9 cellular contexts compared by ENCODE assay signal in the genomic region with DNA sequence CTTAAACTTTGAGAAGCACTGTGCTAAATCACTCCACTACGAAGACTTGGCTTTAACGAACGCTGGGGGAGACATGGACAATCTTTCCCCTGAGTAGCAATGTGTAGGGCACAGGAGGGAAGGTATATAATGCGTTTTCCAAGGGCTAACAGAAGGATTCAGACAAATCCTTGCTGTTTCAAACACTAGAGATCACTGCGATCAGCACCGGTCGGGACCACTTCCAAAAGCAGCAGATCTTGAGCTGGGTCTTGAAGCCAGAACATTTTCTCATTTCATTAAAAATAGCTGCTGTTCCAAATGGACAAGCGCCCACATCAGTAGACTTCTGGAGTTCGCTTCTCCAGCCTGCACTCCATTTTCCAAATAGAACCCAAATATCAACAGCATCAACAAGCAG.
DNase-seq lines count a peak whose midpoint lies in the region; ATAC-seq, FAIRE-seq and TF ChIP-seq lines count a peak whose summit lies in the region.
"Had no signal": no experiment of that assay in that cellular context is flagged by ENCODE, and none has a peak within 500 bp of the region (broad histone marks: within the 10 kb centered on the region; RNA-seq: fewer than 3 reads in every experiment).

No MANE protein-coding gene starts in this region.

- H3K36me3 ChIP-seq in kidney (ENCODE audit: control insufficient read depth in 1 of 2, insufficient read depth in 2 of 2, low read length in 2 of 2) = no peaks in the 10 kb centered on the region
- H3K36me3 ChIP-seq in stomach smooth muscle (ENCODE audit: control insufficient read depth in 2 of 2, insufficient read depth in 2 of 2, low read length in 2 of 2) = no peaks in the 10 kb centered on the region

- no peak for FAIRE-seq in kidney (lab: Jason Lieb, UNC)
- FAIRE-seq: keratinocyte had no signal

- no peaks in the 10 kb centered on the region for H3K36me3 Mint-ChIP-seq in T-helper 1 cell treated with Interleukin-12 subunit alpha and Interleukin-12 subunit beta and Interleukin-4 antibody, amounts not matched to agents 30 μg/mL and 1 μg/mL, for 36 hours (ENCODE audit: low read depth)
- no peaks in the 10 kb centered on the region for H3K36me3 Mint-ChIP-seq in activated CD4-positive, alpha-beta memory T cell treated with anti-CD3 and anti-CD28 coated beads for 36 hours

- H3K9ac ChIP-seq in kidney (ENCODE audit: low read length in 2 of 2) (no peak overlapping the region), stomach smooth muscle (ENCODE audit: low read length in 2 of 2) (no peak overlapping the region)

- peaks cover 23% of the 10 kb centered on the region for H3K4me1 Mint-ChIP-seq in T-helper 1 cell treated with Interleukin-12 subunit alpha and Interleukin-12 subunit beta and Interleukin-4 antibody, amounts not matched to agents 30 μg/mL and 1 μg/mL, for 36 hours (ENCODE audit: low read depth)
- H3K4me1 Mint-ChIP-seq in activated CD4-positive, alpha-beta memory T cell treated with anti-CD3 and anti-CD28 coated beads for 36 hours (ENCODE audit: low read depth) = peaks cover 23% of the 10 kb centered on the region

- peaks cover 4% of the 10 kb centered on the region for H3K9me3 Mint-ChIP-seq in T-helper 1 cell treated with Interleukin-12 subunit alpha and Interleukin-12 subunit beta and Interleukin-4 antibody, amounts not matched to agents 30 μg/mL and 1 μg/mL, for 36 hours
- H3K9me3 Mint-ChIP-seq in activated CD4-positive, alpha-beta memory T cell treated with anti-CD3 and anti-CD28 coated beads for 36 hours = no peaks in the 10 kb centered on the region

- ATAC-seq in GM18870 (IDR thresholded peaks at IDR 0.05; ENCODE audit: unreplicated experiment) = no peak
- no peak for ATAC-seq in GM21381 (IDR thresholded peaks at IDR 0.05; ENCODE audit: unreplicated experiment)

- CTCF ChIA-PET in activated CD4-positive, alpha-beta memory T cell treated with anti-CD3 and anti-CD28 coated beads for 36 hours (lab: Charles Lee) = interaction anchor here (0.6 kb wide), 1 partner anchor 188 kb away, joined by 3 read pairs; no protein-coding TSS in a partner anchor

- DNase-seq in T-helper 1 cell = no peak
- no peak for DNase-seq in activated CD4-positive, alpha-beta memory T cell treated with anti-CD3 and anti-CD28 coated beads for 36 hours
- DNase-seq in kidney = no peak
- DNase-seq in NCI-H82 (lab: John Stamatoyannopoulos, UW) = no peak

- intact Hi-C loops in activated CD4-positive, alpha-beta memory T cell treated with anti-CD3 and anti-CD28 coated beads for 36 hours (cut with micrococcal nuclease) = loop anchor here (5.0 kb wide), 3 partner anchors 64 to 521 kb away; partner anchors contain the start of gene INO80C
- intact Hi-C loops in kidney (cut with DNase I) = no loop called here

- no peak overlapping the region for H3K27ac Mint-ChIP-seq in T-helper 1 cell treated with Interleukin-12 subunit alpha and Interleukin-12 subunit beta and Interleukin-4 antibody, amounts not matched to agents 30 μg/mL and 1 μg/mL, for 36 hours
- no peak overlapping the region for H3K27ac Mint-ChIP-seq in activated CD4-positive, alpha-beta memory T cell treated with anti-CD3 and anti-CD28 coated beads for 36 hours

- H3K9me3 ChIP-seq in kidney (ENCODE audit: control insufficient read depth in 1 of 2, low read length in 2 of 2) (no peaks in the 10 kb centered on the region), stomach smooth muscle (ENCODE audit: control insufficient read depth in 2 of 2, low read length in 2 of 2) (no peaks in the 10 kb centered on the region)

- H3K27ac ChIP-seq in kidney (ENCODE audit: low read depth in 2 of 2, low read length in 2 of 2) (no peak overlapping the region), stomach smooth muscle (ENCODE audit: low read length) (no peak overlapping the region)

- H3K27me3 ChIP-seq in stomach smooth muscle (ENCODE audit: control insufficient read depth in 1 of 2, insufficient read depth in 2 of 2, low read length in 2 of 2) = no peaks in the 10 kb centered on the region

- no peak for TF ChIP-seq CTCF in kidney (IDR thresholded peaks at IDR 0.05; ENCODE audit: borderline replicate concordance, extremely low read depth, insufficient read depth)

- peaks cover 53% of the 10 kb centered on the region for H3K27me3 Mint-ChIP-seq in T-helper 1 cell treated with Interleukin-12 subunit alpha and Interleukin-12 subunit beta and Interleukin-4 antibody, amounts not matched to agents 30 μg/mL and 1 μg/mL, for 36 hours (ENCODE audit: low read depth)
- H3K27me3 Mint-ChIP-seq in activated CD4-positive, alpha-beta memory T cell treated with anti-CD3 and anti-CD28 coated beads for 36 hours = peaks cover 30% of the 10 kb centered on the region

- peak overlapping the region; percentile 51 for H3K4me3 Mint-ChIP-seq in T-helper 1 cell treated with Interleukin-12 subunit alpha and Interleukin-12 subunit beta and Interleukin-4 antibody, amounts not matched to agents 30 μg/mL and 1 μg/mL, for 36 hours
- peak overlapping the region; percentile 72 for H3K4me3 Mint-ChIP-seq in activated CD4-positive, alpha-beta memory T cell treated with anti-CD3 and anti-CD28 coated beads for 36 hours

- POLR2A ChIA-PET in activated CD4-positive, alpha-beta memory T cell treated with anti-CD3 and anti-CD28 coated beads for 36 hours (lab: Charles Lee) = no interaction called here

- H3K4me3 ChIP-seq in kidney (ENCODE audit: low read length in 2 of 2) (peak overlapping the region; percentile 62 to 78), stomach smooth muscle (ENCODE audit: low read length in 2 of 2) (peak overlapping the region; percentile 88 to 89)

- H3K4me1 ChIP-seq in kidney (ENCODE audit: control insufficient read depth in 1 of 2, insufficient read depth in 1 of 2, low read depth in 1 of 2, low read length in 2 of 2) (peaks cover 0 to 9% of the 10 kb centered on the region in 2 donors), stomach smooth muscle (ENCODE audit: control insufficient read depth, insufficient read depth, low read length) (peaks cover 26% of the 10 kb centered on the region)
